1 cellular context compared by ENCODE assay signal in genomic region chr16:72501739-72502653, GRCh38.
TF ChIP-seq lines count a peak whose summit lies in the region.

No MANE protein-coding gene starts in this region.

TF ChIP-seq in GM23338, 12 proteins besides CTCF, POLR2A, EP300 and RAD21 (continued from another document):
- TF ChIP-seq EZH2 (IDR thresholded peaks at IDR 0.05; ENCODE audit: low read depth, unreplicated experiment) (no peak), NANOG (IDR thresholded peaks at IDR 0.05; ENCODE audit: borderline replicate concordance) (no peak)
